In genomic region chr5:78964889-78965288, GRCh38 we compare ENCODE assay signal across 9 cellular contexts. TPM values are rescaled to one million over a fixed set of nuclear protein-coding genes. Genes with fewer than 3 reads are reported as not detected.
DNase-seq lines count a peak whose midpoint lies in the region; ATAC-seq and TF ChIP-seq lines count a peak whose summit lies in the region.
"Had no signal": no experiment of that assay in that cellular context is flagged by ENCODE, and none has a peak within 500 bp of the region (broad histone marks: within the 10 kb centered on the region; RNA-seq: fewer than 3 reads in every experiment).

No MANE protein-coding gene starts in this region.

- H3K4me2 ChIP-seq in mammary epithelial cell (ENCODE audit: insufficient read depth, low read depth, low read length), result no peak overlapping the region

- no peaks in the 10 kb centered on the region for H3K36me3 ChIP-seq in A673 (ENCODE audit: insufficient read depth, low read length, poor library complexity, severe bottlenecking)
- no peaks in the 10 kb centered on the region for H3K36me3 ChIP-seq in mammary epithelial cell (ENCODE audit: insufficient read depth, low read length)
- H3K36me3 ChIP-seq in liver (ENCODE audit: control insufficient read depth in 4 of 4, insufficient read depth in 3 of 4, low read depth in 1 of 4, low read length in 3 of 4), result peaks cover 0 to 5% (median 1%) of the 10 kb centered on the region in 4 donors
- H3K36me3 ChIP-seq in CD4-positive, alpha-beta memory T cell (ENCODE audit: insufficient read depth, low read length), result no peaks in the 10 kb centered on the region

- no peak overlapping the region for H2AFZ ChIP-seq in mammary epithelial cell (ENCODE audit: low read depth, low read length)

- H3K9ac ChIP-seq in mammary epithelial cell (ENCODE audit: insufficient read depth, low read length), result no peak overlapping the region
- no peak overlapping the region for H3K9ac ChIP-seq in liver (ENCODE audit: low read depth in 1 of 2, low read length in 2 of 2)

- TF ChIP-seq RAD21 in liver (IDR thresholded peaks at IDR 0.05), result peak; percentile 83 to 84

- H3K27me3 ChIP-seq in A673 (replicated peaks; ENCODE audit: insufficient read depth, low read depth, low read length, poor library complexity) (no peaks in the 10 kb centered on the region), mammary epithelial cell (ENCODE audit: insufficient read depth, low read length) (no peaks in the 10 kb centered on the region), liver (ENCODE audit: control insufficient read depth in 4 of 4, insufficient read depth in 4 of 4, low read length in 3 of 4) (no peaks in the 10 kb centered on the region)
- no peaks in the 10 kb centered on the region for H3K27me3 ChIP-seq in CD4-positive, alpha-beta memory T cell (ENCODE audit: insufficient read depth, low read length)

- H3K27ac Mint-ChIP-seq in CD4-positive, alpha-beta memory T cell, result no peak overlapping the region
- H3K27ac Mint-ChIP-seq: activated naive CD8-positive, alpha-beta T cell had no signal

- BruUV-seq in A673 (replicated peaks; lab: Mats Ljungman, UMichigan), result no TSS peak
- no TSS peak for BruUV-seq in mammary epithelial cell (replicated peaks; lab: Mats Ljungman, UMichigan)

- no peak overlapping the region for H3K4me3 Mint-ChIP-seq in CD4-positive, alpha-beta memory T cell
- H3K4me3 Mint-ChIP-seq: activated naive CD8-positive, alpha-beta T cell had no signal

- ATAC-seq in GM18868 (IDR thresholded peaks at IDR 0.05; ENCODE audit: unreplicated experiment), result peak; percentile 53
- ATAC-seq in HG02884 (IDR thresholded peaks at IDR 0.05; ENCODE audit: unreplicated experiment), result no peak

- 92% methylated on average over 2 of the region's 2 CpGs for WGBS in mammary epithelial cell (ENCODE audit: low coverage, missing lambda C conversion rate)
- 71% methylated on average over 2 of the region's 2 CpGs for WGBS in liver

- dilution Hi-C loops in mammary epithelial cell (cut with HindIII; ENCODE audit: low sequenced_read_pairs), result no loop called here

- DNase-seq in A673 (ENCODE audit: low spot score) (peak; percentile 66), NCI-H446 (lab: John Stamatoyannopoulos, UW) (peak; percentile 29 to 70), mammary epithelial cell (peak; percentile 45), GF-D8 (lab: John Stamatoyannopoulos, UW) (no peak)
- DNase-seq in CD4-positive, alpha-beta memory T cell, result no peak

- no peaks in the 10 kb centered on the region for H3K79me2 ChIP-seq in mammary epithelial cell (ENCODE audit: insufficient read depth, low read length)

- H4K20me1 ChIP-seq in mammary epithelial cell (ENCODE audit: insufficient read depth, low read length), result no peaks in the 10 kb centered on the region

- intact Hi-C loops in A673 (cut with micrococcal nuclease; ENCODE audit: unreplicated experiment) (loop anchor here (1.0 to 10.0 kb wide), 3 partner anchors 65 to 493 kb away; no protein-coding TSS in a partner anchor), mammary epithelial cell (cut with micrococcal nuclease) (loop anchor here (1.0 to 5.0 kb wide), 7 partner anchors 65 to 1403 kb away; partner anchors contain the start of gene LHFPL2)
- intact Hi-C loops in CD4-positive, alpha-beta memory T cell (cut with micrococcal nuclease), result no loop called here

- CTCF ChIA-PET in A673 (lab: Charles Lee), result interaction anchor here (1.0 to 1.8 kb wide), 2 partner anchors 66 to 78 kb away, joined by 4 to 11 read pairs; no protein-coding TSS in a partner anchor
- CTCF ChIA-PET in mammary epithelial cell (lab: Charles Lee; ENCODE audit: low non-redundant PET), result interaction anchor here (0.7 kb wide), 1 partner anchor 86 kb away, joined by 3 read pairs; no protein-coding TSS in a partner anchor
- CTCF ChIA-PET in CD4-positive, alpha-beta memory T cell (lab: Charles Lee; ENCODE audit: partially characterized antibody), result no interaction called here

- H3K9me3 ChIP-seq in A673 (ENCODE audit: low read depth, low read length, poor library complexity, severe bottlenecking) (no peaks in the 10 kb centered on the region), mammary epithelial cell (replicated peaks; ENCODE audit: insufficient read depth, low read length) (no peaks in the 10 kb centered on the region), liver (ENCODE audit: control insufficient read depth in 4 of 4, low read length in 3 of 4) (no peaks in the 10 kb centered on the region)
- H3K9me3 ChIP-seq in CD4-positive, alpha-beta memory T cell (ENCODE audit: control insufficient read depth in 1 of 2, low read length in 2 of 2), result no peaks in the 10 kb centered on the region

- TF ChIP-seq CTCF in A673 (conservative IDR thresholded peaks at IDR 0.05; ENCODE audit: low read depth, low read length), result peak; percentile 54
- peak; percentile 18 to 61 for TF ChIP-seq CTCF in mammary epithelial cell (conservative IDR thresholded peaks at IDR 0.05 in 1 of 2, IDR thresholded peaks at IDR 0.05 in 1 of 2; ENCODE audit: extremely low read depth in 1 of 2, insufficient read depth in 1 of 2, low read depth in 1 of 2, low read length in 2 of 2)
- TF ChIP-seq CTCF in liver (IDR thresholded peaks at IDR 0.05; ENCODE audit: low read depth, low read length, missing input control), result peak; percentile 51

- H3K4me1 ChIP-seq in A673 (ENCODE audit: insufficient read depth, low read length, poor library complexity, severe bottlenecking) (no peaks in the 10 kb centered on the region), mammary epithelial cell (ENCODE audit: insufficient read depth, low read length) (no peaks in the 10 kb centered on the region), liver (ENCODE audit: control insufficient read depth in 4 of 4, insufficient read depth in 4 of 4, low read length in 3 of 4) (no peaks in the 10 kb centered on the region)
- H3K4me1 ChIP-seq in CD4-positive, alpha-beta memory T cell (ENCODE audit: insufficient read depth, low read length), result no peaks in the 10 kb centered on the region

- in situ Hi-C loops in mammary epithelial cell (cut with MboI; ENCODE audit: low sequenced_read_pairs in 2 of 2), result loop anchor here in 1 of 2 donors (10.0 kb wide), 1 partner anchor 60 kb away; no protein-coding TSS in a partner anchor

- H3K27ac ChIP-seq in A673 (ENCODE audit: low read depth, low read length, poor library complexity, severe bottlenecking) (no peak overlapping the region), mammary epithelial cell (ENCODE audit: insufficient read depth, low read depth, low read length) (no peak overlapping the region), liver (ENCODE audit: low read depth in 1 of 2, low read length in 2 of 2) (no peak overlapping the region)
- no peak overlapping the region for H3K27ac ChIP-seq in CD4-positive, alpha-beta memory T cell (ENCODE audit: low read depth, low read length)

- POLR2A ChIA-PET in A673 (lab: Charles Lee; ENCODE audit: low non-redundant PET), result no interaction called here
- POLR2A ChIA-PET in CD4-positive, alpha-beta memory T cell (lab: Charles Lee; ENCODE audit: partially characterized antibody), result no interaction called here

- H3K4me1 Mint-ChIP-seq in CD4-positive, alpha-beta memory T cell, result no peaks in the 10 kb centered on the region

- no peak overlapping the region for H3K4me3 ChIP-seq in A673 (ENCODE audit: low read depth, low read length, poor library complexity, severe bottlenecking)
- no peak overlapping the region for H3K4me3 ChIP-seq in mammary epithelial cell (replicated peaks in 1 of 3; ENCODE audit: insufficient read depth in 1 of 3, low read depth in 2 of 3, low read length in 3 of 3)
- H3K4me3 ChIP-seq in liver (ENCODE audit: low read depth in 1 of 3, low read length in 3 of 3), result no peak overlapping the region
- H3K4me3 ChIP-seq in CD4-positive, alpha-beta memory T cell (ENCODE audit: low read length in 2 of 2), result no peak overlapping the region

- H3K27me3 Mint-ChIP-seq in CD4-positive, alpha-beta memory T cell, result no peaks in the 10 kb centered on the region
- H3K27me3 Mint-ChIP-seq: activated naive CD8-positive, alpha-beta T cell had no signal

- no peaks in the 10 kb centered on the region for H3K9me3 Mint-ChIP-seq in CD4-positive, alpha-beta memory T cell

- peaks cover 30 to 43% of the 10 kb centered on the region in 2 donors for H3K36me3 Mint-ChIP-seq in CD4-positive, alpha-beta memory T cell

TF ChIP-seq in liver, 16 proteins besides CTCF, POLR2A, EP300 and RAD21:
- TF ChIP-seq ATF3 (IDR thresholded peaks at IDR 0.05) (no peak), FOXA2 (IDR thresholded peaks at IDR 0.05) (peak; percentile 67)

RNA-seq across cellular contexts. Expression of gene ARSB, which starts 20.2 kb away (rescaled TPM):
- total RNA-seq in A673 (2021), result 16.8 and 17.7 TPM in 2 replicates
- 1 to 10 TPM; 5.4 to 7.8 TPM for total RNA-seq in mammary epithelial cell
- 5.0 TPM for polyA plus RNA-seq in mammary epithelial cell
- 5.4 TPM for polyA minus RNA-seq in mammary epithelial cell
- total RNA-seq in liver, result 10 to 100 TPM; 13.7 to 26.2 TPM
- polyA plus RNA-seq in liver, result 1 to 10 TPM; 3.5 to 3.7 TPM
- 1 to 10 TPM; 4.2 to 5.8 TPM for total RNA-seq in CD4-positive, alpha-beta memory T cell
- 1 to 10 TPM; 4.8 to 5.0 TPM for polyA plus RNA-seq in CD4-positive, alpha-beta memory T cell

Comparison
In these comparisons a context has a peak if more than half of its experiments do, and no peak if none do; other contexts are left out.
1. DNase-seq: peak in A673 (single experiment), NCI-H446 (2 of 2) and mammary epithelial cell (single experiment); none in GF-D8 (single experiment) and CD4-positive, alpha-beta memory T cell (0 of 5).
2. Peak in every context shown above with its lines, with median percentiles within 50 percentile points of each other: CTCF ChIP-seq.